Comparison of ENCODE assay signal across 8 cellular contexts in the genomic region with DNA sequence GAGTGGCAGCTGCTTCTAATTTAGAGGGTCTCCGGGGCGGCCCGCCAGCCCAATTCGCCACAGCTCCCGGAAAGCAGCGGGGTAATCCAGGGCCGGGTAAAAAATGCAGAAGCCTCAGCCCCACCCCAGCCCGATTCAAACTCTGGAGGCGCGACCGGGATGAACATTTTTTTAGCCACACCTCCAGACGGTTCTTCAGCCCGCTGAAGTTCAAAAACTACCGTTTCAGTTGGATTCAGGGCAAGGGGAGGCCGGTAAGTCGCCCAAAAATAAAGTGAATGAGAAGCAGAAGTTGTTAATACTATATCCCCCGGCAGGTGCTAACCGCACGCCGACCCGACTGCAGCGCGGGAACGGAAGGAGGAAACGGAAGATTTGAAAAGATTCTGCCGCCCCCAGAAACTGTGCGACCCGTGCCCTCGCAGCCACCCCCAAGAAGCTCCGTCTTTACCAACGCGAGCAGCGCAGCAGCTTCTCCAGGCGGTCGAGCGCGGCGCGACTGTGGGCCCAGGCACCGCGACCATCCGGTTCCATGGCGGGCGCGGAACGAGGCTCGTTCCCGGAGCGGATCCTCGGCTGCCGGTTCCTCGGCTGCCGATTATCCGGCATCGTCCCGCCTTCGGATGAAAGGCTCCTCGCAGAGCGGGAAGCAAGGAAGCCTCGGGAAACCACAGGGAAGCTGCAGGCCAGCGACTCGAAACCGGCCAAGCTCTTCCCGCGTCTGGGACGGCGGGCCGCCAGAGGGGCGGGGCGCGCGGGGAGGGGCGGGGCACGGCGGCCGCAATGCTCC. TPM values are rescaled to one million over a fixed set of nuclear protein-coding genes. Genes with fewer than 3 reads are reported as not detected.
A peak's percentile ranks its signal among the peaks of the same experiment; 100 is the strongest.
DNase-seq lines count a peak whose midpoint lies in the region; ATAC-seq and TF ChIP-seq lines count a peak whose summit lies in the region.

A gene (minus strand): TSS at position 723 of the 790 bp plus-strand sequence. CDS start 114 bp downstream, at position 609.

- no peak for DNase-seq in BJ (ENCODE audit: low read depth)
- peak; percentile 70 to 78 for DNase-seq in NOMO-1 (lab: John Stamatoyannopoulos, UW; ENCODE audit: unreplicated experiment in 2 of 2)
- peak; percentile 45 for DNase-seq in activated T-cell treated with anti-CD3 and anti-CD28 coated beads for 4 hours
- no peak for DNase-seq in esophagus muscularis mucosa (ENCODE audit: extremely low spot score)
- DNase-seq in naive thymus-derived CD8-positive, alpha-beta T cell, result peak; percentile 38 to 80 (median 56)

- H3K4me3 ChIP-seq in BJ (ENCODE audit: low read depth, low read length) (peak within 1 kb of the TSS; percentile 88), esophagus muscularis mucosa (peak within 1 kb of the TSS; percentile 59 to 79 (median 72))

- peaks cover 14 to 31% (median 25%) of the 10 kb centered on the region in 4 donors for H3K4me1 ChIP-seq in esophagus muscularis mucosa

- peak within 1 kb of the TSS; percentile 83 to 93 (median 89) for H3K27ac Mint-ChIP-seq in naive thymus-derived CD8-positive, alpha-beta T cell
- peak within 1 kb of the TSS; percentile 96 for H3K27ac Mint-ChIP-seq in stimulated activated naive CD8-positive, alpha-beta T cell treated with anti-CD3 and anti-CD28 coated beads, Interleukin-15, Interleukin-2, amounts not matched to agents 100 ng/mL and 50 ng/mL, for 24 hours

- ATAC-seq in GM19025 (IDR thresholded peaks at IDR 0.05; ENCODE audit: low read depth, unreplicated experiment), result peak; percentile 11
- ATAC-seq in HG03196 (IDR thresholded peaks at IDR 0.05; ENCODE audit: unreplicated experiment), result peak; percentile 30
- peak; percentile 60 to 63 for ATAC-seq in naive thymus-derived CD8-positive, alpha-beta T cell

- 1% methylated on average over 27 of the region's 76 CpGs for WGBS in esophagus muscularis mucosa

- H3K36me3 ChIP-seq in BJ (ENCODE audit: control insufficient read depth, insufficient read depth, low read length), result no peaks in the 10 kb centered on the region
- H3K36me3 ChIP-seq in esophagus muscularis mucosa, result no peaks in the 10 kb centered on the region

- intact Hi-C loops in esophagus muscularis mucosa (cut with DNase I), result no loop called here

- H3K4me3 Mint-ChIP-seq in naive thymus-derived CD8-positive, alpha-beta T cell, result peak within 1 kb of the TSS; percentile 89 to 99 (median 96)
- peak within 1 kb of the TSS; percentile 95 for H3K4me3 Mint-ChIP-seq in stimulated activated naive CD8-positive, alpha-beta T cell treated with anti-CD3 and anti-CD28 coated beads, Interleukin-15, Interleukin-2, amounts not matched to agents 100 ng/mL and 50 ng/mL, for 24 hours

- H3K9me3 Mint-ChIP-seq in naive thymus-derived CD8-positive, alpha-beta T cell, result no peaks in the 10 kb centered on the region
- H3K9me3 Mint-ChIP-seq in stimulated activated naive CD8-positive, alpha-beta T cell treated with anti-CD3 and anti-CD28 coated beads, Interleukin-15, Interleukin-2, amounts not matched to agents 100 ng/mL and 50 ng/mL, for 24 hours, result no peaks in the 10 kb centered on the region

- TF ChIP-seq CTCF in BJ (IDR thresholded peaks at IDR 0.05; ENCODE audit: insufficient read depth, low read depth, low read length) (no peak), esophagus muscularis mucosa (IDR thresholded peaks at IDR 0.05) (no peak)

- no peaks in the 10 kb centered on the region for H3K9me3 ChIP-seq in esophagus muscularis mucosa

- H3K4me1 Mint-ChIP-seq in naive thymus-derived CD8-positive, alpha-beta T cell, result peaks cover 19 to 35% (median 33%) of the 10 kb centered on the region in 4 donors
- peaks cover 30% of the 10 kb centered on the region for H3K4me1 Mint-ChIP-seq in stimulated activated naive CD8-positive, alpha-beta T cell treated with anti-CD3 and anti-CD28 coated beads, Interleukin-15, Interleukin-2, amounts not matched to agents 100 ng/mL and 50 ng/mL, for 24 hours (ENCODE audit: low read depth)

- H3K27me3 Mint-ChIP-seq in naive thymus-derived CD8-positive, alpha-beta T cell, result peaks cover 0 to 6% (median 0%) of the 10 kb centered on the region in 5 donors
- H3K27me3 Mint-ChIP-seq in stimulated activated naive CD8-positive, alpha-beta T cell treated with anti-CD3 and anti-CD28 coated beads, Interleukin-15, Interleukin-2, amounts not matched to agents 100 ng/mL and 50 ng/mL, for 24 hours, result peaks cover 11% of the 10 kb centered on the region

- TF ChIP-seq POLR2A in esophagus muscularis mucosa (IDR thresholded peaks at IDR 0.05; ENCODE audit: low read depth), result no peak

- peak within 1 kb of the TSS; percentile 86 to 94 (median 90) for H3K27ac ChIP-seq in esophagus muscularis mucosa (replicated peaks in 1 of 4)

- POLR2A ChIA-PET in BJ (lab: Charles Lee), result interaction anchor here (0.6 kb wide), 5 partner anchors 506 to 1813 kb away, joined by 3 to 16 read pairs (median 9); no protein-coding TSS in a partner anchor
- POLR2A ChIA-PET in naive thymus-derived CD8-positive, alpha-beta T cell (lab: Charles Lee), result interaction anchor here (1.0 kb wide), 1 partner anchor 502 kb away, joined by 5 read pairs; no protein-coding TSS in a partner anchor

- CTCF ChIA-PET in BJ (lab: Yijun Ruan, JAX), result no interaction called here

- no peaks in the 10 kb centered on the region for H3K27me3 ChIP-seq in BJ (ENCODE audit: control insufficient read depth, insufficient read depth, low read length)
- no peaks in the 10 kb centered on the region for H3K27me3 ChIP-seq in esophagus muscularis mucosa

- TF ChIP-seq EP300 in esophagus muscularis mucosa (IDR thresholded peaks at IDR 0.05), result no peak

- H3K36me3 Mint-ChIP-seq in naive thymus-derived CD8-positive, alpha-beta T cell, result peaks cover 0 to 2% (median 0%) of the 10 kb centered on the region in 3 donors
- peaks cover 12% of the 10 kb centered on the region for H3K36me3 Mint-ChIP-seq in stimulated activated naive CD8-positive, alpha-beta T cell treated with anti-CD3 and anti-CD28 coated beads, Interleukin-15, Interleukin-2, amounts not matched to agents 100 ng/mL and 50 ng/mL, for 24 hours (ENCODE audit: low read depth)

RNA-seq across cellular contexts. Expression of the gene that starts here (rescaled TPM):
- 6.6 and 6.9 TPM in 2 replicates for polyA plus RNA-seq in BJ (2011; rRNA removed)
- 27.4 and 30.3 TPM in 2 replicates for polyA minus RNA-seq in BJ (2011; rRNA and poly(A)+ RNA removed)
- 10 to 100 TPM; 14.9 to 24.1 (median 19.6) TPM for total RNA-seq in esophagus muscularis mucosa
- total RNA-seq in naive thymus-derived CD8-positive, alpha-beta T cell, result 10 to 100 TPM in 1 of 2 experiments, 1 to 10 TPM in 1; 5.8 to 10.0 TPM
- polyA plus RNA-seq in naive thymus-derived CD8-positive, alpha-beta T cell, result 10 to 100 TPM in 1 of 3 donors, 1 to 10 TPM in 2; 2.4 to 16.1 (median 4.6) TPM

Comparison
In these comparisons a context has a peak if more than half of its experiments do, and no peak if none do; other contexts are left out.
1. DNase-seq: peak in NOMO-1 (2 of 2), activated T-cell treated with anti-CD3 and anti-CD28 coated beads for 4 hours (single experiment) and naive thymus-derived CD8-positive, alpha-beta T cell (10 of 10); none in BJ (single experiment) and esophagus muscularis mucosa (single experiment).
2. ATAC-seq: peak in every context shown above with its lines; median percentile 62 in naive thymus-derived CD8-positive, alpha-beta T cell; 30 in HG03196; 11 in GM19025.